In the genomic region with DNA sequence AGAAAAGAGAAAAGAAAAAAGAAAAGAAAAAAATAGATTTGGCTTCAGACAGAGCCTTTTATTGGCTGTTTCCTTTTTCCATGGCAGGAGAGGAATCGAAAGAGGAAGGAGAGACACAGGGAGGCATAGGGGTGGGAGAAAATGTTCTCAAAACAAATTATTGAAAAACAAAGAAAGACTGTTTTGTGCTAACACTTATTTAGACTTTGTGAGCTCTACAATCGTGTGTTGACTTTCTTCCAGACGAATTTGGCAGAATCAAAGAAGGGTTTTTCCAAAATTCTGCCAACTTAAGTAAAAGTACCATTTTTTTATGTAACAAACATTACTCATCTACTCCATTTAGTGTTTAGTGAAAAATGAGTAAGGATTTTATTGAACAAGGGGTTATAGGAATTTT, we compare ENCODE assay signal across 19 cellular contexts.
"Had no signal": no experiment of that assay in that cellular context is flagged by ENCODE, and none has a peak within 500 bp of the region (broad histone marks: within the 10 kb centered on the region; RNA-seq: fewer than 3 reads in every experiment).

No MANE protein-coding gene starts in this region.

- H3K4me3 ChIP-seq: gastrocnemius medialis, heart right ventricle, lung, mucosa of descending colon, pancreas, tibial artery, vagina had no signal

- H3K36me3 ChIP-seq: brain microvascular endothelial cell, gastrocnemius medialis, heart right ventricle, pancreas, tibial artery, vagina had no signal

- H3K27me3 ChIP-seq: brain microvascular endothelial cell, gastrocnemius medialis, heart right ventricle, pancreas, tibial artery, vagina had no signal

- H3K4me1 ChIP-seq: gastrocnemius medialis, heart right ventricle, pancreas, tibial artery, vagina had no signal

- H3K27ac ChIP-seq: brain microvascular endothelial cell, gastrocnemius medialis, heart right ventricle, pancreas, tibial artery, vagina, VCaP had no signal

- DNase-seq: activated CD4-positive, alpha-beta T cell treated with anti-CD3 and anti-CD28 coated beads for 1 hour; activated CD4-positive, alpha-beta T cell treated with anti-CD3 and anti-CD28 coated beads, Interleukin-2, amount 50 U/mL, for 4 hours; activated naive CD4-positive, alpha-beta T cell treated with Interleukin-2 at 50 U/mL for 16 hours; activated T-cell treated with anti-CD3 and anti-CD28 coated beads for 4 hours; brain microvascular endothelial cell; cortex of kidney; effector CD8-positive, alpha-beta T cell; gastrocnemius medialis; heart right ventricle; mucosa of descending colon; naive thymus-derived CD4-positive, alpha-beta T cell; pancreas; stimulated activated CD4-positive, alpha-beta T cell treated with anti-CD3 and anti-CD28 coated beads, Interleukin-2, amount 100 ng/mL, for 48 hours; tibial artery had no signal

- ATAC-seq: activated T-helper 17 cell treated with anti-CD3 and anti-CD28 coated beads, Interleukin-2, amount 50 U/mL, for 72 hours; gastrocnemius medialis; heart right ventricle; mucosa of descending colon; naive thymus-derived CD4-positive, alpha-beta T cell; pancreas; stimulated activated memory B cell treated with anti-CD40 and anti-IgM and Interleukin-4, amounts not matched to agents 10 μg/mL and 1 μg/mL and 100 μg/mL, for 72 hours had no signal

- H3K9me3 ChIP-seq: gastrocnemius medialis, mucosa of descending colon, pancreas, tibial artery, vagina had no signal
